ENCODE assay signal across 8 cellular contexts in the genomic region with DNA sequence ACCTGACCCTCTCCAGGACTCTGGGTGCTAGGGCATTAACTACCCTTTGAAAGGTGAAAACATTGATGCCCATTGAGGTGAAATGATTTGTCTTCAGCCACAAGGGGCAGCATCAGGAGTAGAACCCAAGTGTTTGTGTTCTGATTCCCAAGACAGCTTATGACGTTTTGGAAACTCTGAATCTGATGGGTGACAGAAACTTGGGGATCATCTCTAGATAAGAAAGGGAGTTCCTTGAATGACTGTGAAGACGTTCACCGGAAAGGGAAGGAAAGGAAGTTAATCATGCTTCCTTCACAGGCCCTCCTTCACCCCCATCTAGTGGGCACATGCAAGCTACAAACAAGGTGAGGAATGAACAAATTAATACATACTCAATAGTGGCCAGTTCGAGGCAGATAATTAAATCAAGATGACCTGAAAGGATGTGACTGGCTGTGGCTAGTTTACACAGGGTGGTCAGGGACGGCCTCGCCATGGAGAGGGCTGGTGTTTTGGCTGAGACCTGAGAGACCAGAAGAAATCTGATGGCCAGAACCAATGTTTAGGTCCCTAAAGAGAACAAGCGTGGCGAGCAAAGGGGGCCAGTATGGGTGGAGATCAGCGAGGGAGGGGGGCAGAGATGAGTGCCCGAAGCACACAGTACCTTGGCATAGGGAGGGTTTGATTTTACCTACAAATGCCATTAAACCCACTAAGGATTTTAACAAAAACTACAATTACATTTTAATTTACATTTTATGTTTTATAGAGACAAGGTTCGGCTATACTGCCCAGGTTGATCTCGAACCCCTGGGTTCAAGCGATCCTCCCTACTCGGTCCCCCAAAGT. TPM values are rescaled to one million over a fixed set of nuclear protein-coding genes. Genes with fewer than 3 reads are reported as not detected.
DNase-seq lines count a peak whose midpoint lies in the region; ATAC-seq, FAIRE-seq and TF ChIP-seq lines count a peak whose summit lies in the region.

No MANE protein-coding gene starts in this region.

- H3K4me1 ChIP-seq in BE2C (peaks cover 5% of the 10 kb centered on the region), PC-9 (replicated peaks; ENCODE audit: insufficient read depth) (peaks cover 13% of the 10 kb centered on the region), parathyroid adenoma (peaks cover 16% of the 10 kb centered on the region)

- H3K27ac ChIP-seq in PC-9 (peak overlapping the region; percentile 80), parathyroid adenoma (peak overlapping the region; percentile 93)

- peak overlapping the region; percentile 22 for H3K9ac ChIP-seq in parathyroid adenoma

- peak overlapping the region; percentile 97 for H3K4me3 Mint-ChIP-seq in activated T-helper 17 cell treated with anti-CD3 and anti-CD28 coated beads, Interleukin-2, amount 50 U/mL, for 72 hours

- ATAC-seq in GM21390 (IDR thresholded peaks at IDR 0.05; ENCODE audit: unreplicated experiment): peak; percentile 19
- ATAC-seq in activated T-helper 17 cell treated with anti-CD3 and anti-CD28 coated beads, Interleukin-2, amount 50 U/mL, for 72 hours (replicated peaks): peak; percentile 46
- no peak for ATAC-seq in GM19452 (IDR thresholded peaks at IDR 0.05; ENCODE audit: unreplicated experiment)

- H3K4me2 ChIP-seq in PC-9: peak overlapping the region; percentile 91
- peak overlapping the region; percentile 81 for H3K4me2 ChIP-seq in parathyroid adenoma (ENCODE audit: low read length)

- no peaks in the 10 kb centered on the region for H4K20me1 ChIP-seq in PC-9 (ENCODE audit: insufficient read depth)

- TF ChIP-seq CTCF in BE2C (IDR thresholded peaks at IDR 0.05; ENCODE audit: low read depth, low read length): peak; percentile 81
- peak; percentile 68 for TF ChIP-seq CTCF in PC-9 (conservative IDR thresholded peaks at IDR 0.05)
- TF ChIP-seq CTCF in parathyroid adenoma (IDR thresholded peaks at IDR 0.05): peak; percentile 74

- H2AFZ ChIP-seq in PC-9: peak overlapping the region; percentile 88
- H2AFZ ChIP-seq in parathyroid adenoma: peak overlapping the region; percentile 90

- peak overlapping the region; percentile 71 for H3K4me3 ChIP-seq in BE2C (ENCODE audit: low read depth, low read length)
- peak overlapping the region; percentile 75 for H3K4me3 ChIP-seq in PC-9
- peak overlapping the region; percentile 77 for H3K4me3 ChIP-seq in parathyroid adenoma (ENCODE audit: low read depth, low read length)

- intact Hi-C loops in PC-9 (cut with micrococcal nuclease; ENCODE audit: unreplicated experiment): loop anchor here (1.0 to 10.0 kb wide), 6 partner anchors 20 to 325 kb away; no protein-coding TSS in a partner anchor

- no peaks in the 10 kb centered on the region for H3K36me3 ChIP-seq in BE2C
- H3K36me3 ChIP-seq in PC-9 (ENCODE audit: low read depth): no peaks in the 10 kb centered on the region
- H3K36me3 ChIP-seq in parathyroid adenoma (ENCODE audit: control insufficient read depth, insufficient read depth, low read length): no peaks in the 10 kb centered on the region

- no peak for FAIRE-seq in frontal cortex (lab: Jason Lieb, UNC)
- no peak for FAIRE-seq in urothelium cell line (lab: Jason Lieb, UNC)

- no peaks in the 10 kb centered on the region for H3K27me3 Mint-ChIP-seq in activated T-helper 17 cell treated with anti-CD3 and anti-CD28 coated beads, Interleukin-2, amount 50 U/mL, for 72 hours

- H3K9me3 ChIP-seq in BE2C: no peaks in the 10 kb centered on the region
- no peaks in the 10 kb centered on the region for H3K9me3 ChIP-seq in PC-9 (ENCODE audit: insufficient read depth, low read depth)
- H3K9me3 ChIP-seq in parathyroid adenoma (ENCODE audit: control insufficient read depth, low read length): no peaks in the 10 kb centered on the region

- peak overlapping the region; percentile 99 for H3K27ac Mint-ChIP-seq in activated T-helper 17 cell treated with anti-CD3 and anti-CD28 coated beads, Interleukin-2, amount 50 U/mL, for 72 hours

- BruUV-seq in PC-9 (replicated peaks; lab: Mats Ljungman, UMichigan): TSS peak; percentile 98

- H3K27me3 ChIP-seq in BE2C: no peaks in the 10 kb centered on the region
- H3K27me3 ChIP-seq in PC-9 (ENCODE audit: insufficient read depth, low read depth): no peaks in the 10 kb centered on the region
- H3K27me3 ChIP-seq in parathyroid adenoma (ENCODE audit: control insufficient read depth, insufficient read depth, low read length): no peaks in the 10 kb centered on the region

- no peaks in the 10 kb centered on the region for H3K9me3 Mint-ChIP-seq in activated T-helper 17 cell treated with anti-CD3 and anti-CD28 coated beads, Interleukin-2, amount 50 U/mL, for 72 hours

- H3K36me3 Mint-ChIP-seq in activated T-helper 17 cell treated with anti-CD3 and anti-CD28 coated beads, Interleukin-2, amount 50 U/mL, for 72 hours (ENCODE audit: low read depth): peaks cover 15% of the 10 kb centered on the region

- H3F3A ChIP-seq in PC-9 (ENCODE audit: insufficient read depth, low read depth): peaks cover 28% of the 10 kb centered on the region

- DNase-seq in BE2C (peak; percentile 16), PC-9 (peak; percentile 23 to 39), frontal cortex (ENCODE audit: low spot score in 2 of 2) (peak; percentile 28 to 63), urothelium cell line (ENCODE audit: low spot score) (peak; percentile 52)

- peaks cover 31% of the 10 kb centered on the region for H3K4me1 Mint-ChIP-seq in activated T-helper 17 cell treated with anti-CD3 and anti-CD28 coated beads, Interleukin-2, amount 50 U/mL, for 72 hours

- H3K79me2 ChIP-seq in PC-9 (ENCODE audit: low read depth) (no peaks in the 10 kb centered on the region), parathyroid adenoma (peaks cover 5% of the 10 kb centered on the region)

- CTCF ChIA-PET in PC-9 (lab: Charles Lee): interaction anchor here (0.5 to 2.0 kb wide), 14 partner anchors 20 to 135 kb away, joined by 3 to 12 read pairs (median 4); no protein-coding TSS in a partner anchor

- no peaks in the 10 kb centered on the region for H3K9me2 ChIP-seq in PC-9 (ENCODE audit: insufficient read depth)

- POLR2A ChIA-PET in PC-9 (lab: Charles Lee; ENCODE audit: unreplicated experiment): interaction anchor here (0.5 to 1.3 kb wide), 11 partner anchors 9 to 1798 kb away, joined by 3 to 15 read pairs (median 4); no protein-coding TSS in a partner anchor

RNA-seq across cellular contexts. Expression of a gene that starts 0.9 kb away (rescaled TPM):
- 4.6 TPM for polyA plus RNA-seq in BE2C (2012; ENCODE audit: insufficient read depth, insufficient read length, low read depth)
- 10.2 and 13.5 TPM in 2 replicates for total RNA-seq in PC-9 (2021)
- total RNA-seq in activated T-helper 17 cell treated with anti-CD3 and anti-CD28 coated beads, Interleukin-2, amount 50 U/mL, for 72 hours: 1 to 10 TPM; 6.9 to 8.9 TPM
- total RNA-seq in frontal cortex: 16.3 TPM

RNA-seq across cellular contexts. Expression of a gene that starts 15.0 kb away (rescaled TPM):
- 0.11 TPM for polyA plus RNA-seq in BE2C (2012; ENCODE audit: insufficient read depth, insufficient read length, low read depth)
- 0.35 and 0.50 TPM in 2 replicates for total RNA-seq in PC-9 (2021)
- total RNA-seq in activated T-helper 17 cell treated with anti-CD3 and anti-CD28 coated beads, Interleukin-2, amount 50 U/mL, for 72 hours: not detected
- total RNA-seq in frontal cortex: not detected

RNA-seq across cellular contexts. Expression of a gene that starts 40.8 kb away (rescaled TPM):
- 6.6 TPM for polyA plus RNA-seq in BE2C (2012; ENCODE audit: insufficient read depth, insufficient read length, low read depth)
- 3.0 and 3.9 TPM in 2 replicates for total RNA-seq in PC-9 (2021)
- 1 to 10 TPM; 2.4 to 3.3 TPM for total RNA-seq in activated T-helper 17 cell treated with anti-CD3 and anti-CD28 coated beads, Interleukin-2, amount 50 U/mL, for 72 hours
- 4.1 TPM for total RNA-seq in frontal cortex

RNA-seq across cellular contexts. Expression of a gene that starts 40.9 kb away (rescaled TPM):
- polyA plus RNA-seq in BE2C (2012; ENCODE audit: insufficient read depth, insufficient read length, low read depth): 57.6 TPM
- total RNA-seq in PC-9 (2021) (38.0 and 43.1 TPM in 2 replicates), frontal cortex (21.2 TPM)
- total RNA-seq in activated T-helper 17 cell treated with anti-CD3 and anti-CD28 coated beads, Interleukin-2, amount 50 U/mL, for 72 hours: 10 to 100 TPM; 28.2 to 42.6 TPM
